Comparison of ENCODE assay signal across 9 cellular contexts in the genomic region with DNA sequence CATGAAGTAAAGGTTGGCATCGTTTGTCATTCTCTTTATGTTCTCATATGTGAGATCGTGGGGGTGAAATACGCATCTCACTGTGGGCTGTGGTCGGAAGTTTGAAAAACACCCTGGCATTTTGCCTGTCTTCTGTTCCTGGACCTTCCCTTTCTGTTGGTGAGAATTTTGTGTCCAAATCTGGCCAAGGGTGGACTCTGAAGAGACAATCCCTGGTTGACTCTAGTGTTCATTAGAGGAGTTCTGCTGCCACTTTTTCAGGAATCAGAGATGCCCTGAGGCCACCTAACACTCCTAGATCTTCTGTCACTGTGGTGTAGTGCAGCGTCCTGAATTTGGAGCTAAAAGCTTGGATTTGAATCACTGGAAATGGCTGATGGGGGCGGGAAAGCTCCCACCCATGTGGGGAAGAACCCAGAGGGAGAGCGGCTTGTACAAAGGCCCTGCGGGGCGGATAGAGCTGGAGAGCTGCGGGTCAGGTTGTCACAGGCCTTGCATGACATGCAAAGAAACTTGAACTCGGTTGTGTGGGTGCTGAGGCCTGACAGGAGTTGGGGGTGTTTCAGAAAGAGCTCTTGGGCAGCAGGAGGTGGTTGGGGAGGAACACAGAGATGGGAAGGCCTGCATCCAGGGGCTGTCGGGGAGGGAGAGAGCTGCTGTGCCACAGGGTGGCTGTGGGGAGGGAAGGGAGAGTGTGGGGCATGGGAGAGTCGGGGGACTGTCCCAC. TPM values are rescaled to one million over a fixed set of nuclear protein-coding genes. Genes with fewer than 3 reads are reported as not detected.
DNase-seq lines count a peak whose midpoint lies in the region; ATAC-seq and TF ChIP-seq lines count a peak whose summit lies in the region.
"Had no signal": no experiment of that assay in that cellular context is flagged by ENCODE, and none has a peak within 500 bp of the region (broad histone marks: within the 10 kb centered on the region; RNA-seq: fewer than 3 reads in every experiment).

No MANE protein-coding gene starts in this region.

- DNase-seq in SK-N-SH (no peak), NCI-H2196 treated with DMSO at 0.1 percent for 48 hours (lab: John Stamatoyannopoulos, UW; ENCODE audit: unreplicated experiment) (no peak), NCI-H524 treated with DMSO at 0.1 percent for 48 hours (lab: John Stamatoyannopoulos, UW) (no peak), DMS114 treated with DMSO at 0.1 percent for 48 hours (lab: John Stamatoyannopoulos, UW; ENCODE audit: unreplicated experiment) (no peak)
- DNase-seq: DND-41 had no signal

- H3K9ac ChIP-seq in SK-N-SH (peak overlapping the region; percentile 41), mucosa of stomach (ENCODE audit: low read length) (peak overlapping the region; percentile 29)

- no peak; the same call in 2 of the 3 replicates for ATAC-seq in SK-N-SH treated with all-trans-retinoic acid at 6 μM for 48 hours
- ATAC-seq in GM18868 (IDR thresholded peaks at IDR 0.05; ENCODE audit: unreplicated experiment), result no peak

- H3K4me2 ChIP-seq in SK-N-SH, result peak overlapping the region; percentile 53

- no peaks in the 10 kb centered on the region for H3K9me2 ChIP-seq in SK-N-SH

- peak overlapping the region; percentile 42; the same call in 1 of the 2 replicates for H2AFZ ChIP-seq in SK-N-SH (ENCODE audit: low read depth)

- no peak for TF ChIP-seq RAD21 in SK-N-SH (IDR thresholded peaks at IDR 0.05; ENCODE audit: low read length)

- CTCF ChIA-PET in SK-N-SH (lab: Yijun Ruan, JAX), result interaction anchor here (0.7 kb wide), 1 partner anchor 9 kb away, joined by 3 read pairs; no protein-coding TSS in a partner anchor

- H3K9me3 ChIP-seq in SK-N-SH (no peaks in the 10 kb centered on the region), mucosa of stomach (ENCODE audit: control insufficient read depth, low read length) (no peaks in the 10 kb centered on the region)

- H4K20me1 ChIP-seq in SK-N-SH (ENCODE audit: insufficient read depth), result no peaks in the 10 kb centered on the region

- no peaks in the 10 kb centered on the region for H3K79me2 ChIP-seq in SK-N-SH (ENCODE audit: insufficient read depth)

- H3K4me3 ChIP-seq in SK-N-SH (ENCODE audit: low read depth in 2 of 2, low read length in 1 of 2) (no peak overlapping the region), mucosa of stomach (ENCODE audit: low read length) (no peak overlapping the region)

- H3K36me3 ChIP-seq in SK-N-SH (replicated peaks in 1 of 2; ENCODE audit: control insufficient read depth in 1 of 2, insufficient read depth in 2 of 2, low read length in 1 of 2) (no peaks in the 10 kb centered on the region), mucosa of stomach (ENCODE audit: control insufficient read depth, insufficient read depth, low read length) (no peaks in the 10 kb centered on the region)

- POLR2A ChIA-PET in SK-N-SH (lab: Yijun Ruan, JAX), result no interaction called here

- H3K27me3 ChIP-seq in SK-N-SH (ENCODE audit: insufficient read depth), result no peaks in the 10 kb centered on the region
- no peaks in the 10 kb centered on the region for H3K27me3 ChIP-seq in mucosa of stomach (ENCODE audit: control insufficient read depth, insufficient read depth, low read length)

- peaks cover 6 to 12% of the 10 kb centered on the region in 2 experiments; a peak in 3 of 4 replicates for H3K4me1 ChIP-seq in SK-N-SH (ENCODE audit: control insufficient read depth in 1 of 2, insufficient read depth in 2 of 2, low read depth in 1 of 2, low read length in 1 of 2)
- H3K4me1 ChIP-seq in mucosa of stomach (ENCODE audit: control insufficient read depth, insufficient read depth, low read length), result peaks cover 67% of the 10 kb centered on the region

- TF ChIP-seq CTCF in SK-N-SH (IDR thresholded peaks at IDR 0.05), result no peak

- H3K27ac ChIP-seq in SK-N-SH (ENCODE audit: low read depth in 2 of 2, low read length in 1 of 2) (peak overlapping the region in 1 of 2 experiments; percentile 85; a peak in 2 of 4 replicates), cingulate gyrus (ENCODE audit: low read depth, low read length) (peak overlapping the region; percentile 15)

- no peak for TF ChIP-seq EP300 in SK-N-SH (IDR thresholded peaks at IDR 0.05; ENCODE audit: borderline replicate concordance in 1 of 2, low read depth in 1 of 2, low read length in 1 of 2)

- H3F3A ChIP-seq in SK-N-SH (replicated peaks; ENCODE audit: insufficient read depth), result peaks cover 10% of the 10 kb centered on the region

- 89% methylated on average over 13 of the region's 13 CpGs for WGBS in SK-N-SH (ENCODE audit: low lambda C conversion rate)

TF ChIP-seq in SK-N-SH, 30 proteins besides CTCF, POLR2A, EP300 and RAD21:
- no peak for TF ChIP-seq TAF1 (IDR thresholded peaks at IDR 0.05; ENCODE audit: borderline replicate concordance, low read depth, low read length)
- TF ChIP-seq TCF12 (IDR thresholded peaks at IDR 0.05), result no peak

TF ChIP-seq in SK-N-SH treated with all-trans-retinoic acid at 6 μM for 48 hours, 23 proteins besides CTCF, POLR2A, EP300 and RAD21:
- TF ChIP-seq ZNF70 (CRISPR knock-in tag; IDR thresholded peaks at IDR 0.05), result no peak
- TF ChIP-seq ZFP3 (CRISPR knock-in tag; IDR thresholded peaks at IDR 0.05), result no peak
- no peak for TF ChIP-seq GLIS3 (CRISPR knock-in tag; IDR thresholded peaks at IDR 0.05)
- TF ChIP-seq CSDC2 (CRISPR knock-in tag; IDR thresholded peaks at IDR 0.05), result no peak
- TF ChIP-seq ZC3H10 (CRISPR knock-in tag; IDR thresholded peaks at IDR 0.05), result no peak
- TF ChIP-seq ZNF565 (CRISPR knock-in tag; conservative IDR thresholded peaks at IDR 0.05; ENCODE audit: low read depth), result no peak
- no peak for TF ChIP-seq ZNF8 (CRISPR knock-in tag; IDR thresholded peaks at IDR 0.05)
- TF ChIP-seq, protein P1, sequence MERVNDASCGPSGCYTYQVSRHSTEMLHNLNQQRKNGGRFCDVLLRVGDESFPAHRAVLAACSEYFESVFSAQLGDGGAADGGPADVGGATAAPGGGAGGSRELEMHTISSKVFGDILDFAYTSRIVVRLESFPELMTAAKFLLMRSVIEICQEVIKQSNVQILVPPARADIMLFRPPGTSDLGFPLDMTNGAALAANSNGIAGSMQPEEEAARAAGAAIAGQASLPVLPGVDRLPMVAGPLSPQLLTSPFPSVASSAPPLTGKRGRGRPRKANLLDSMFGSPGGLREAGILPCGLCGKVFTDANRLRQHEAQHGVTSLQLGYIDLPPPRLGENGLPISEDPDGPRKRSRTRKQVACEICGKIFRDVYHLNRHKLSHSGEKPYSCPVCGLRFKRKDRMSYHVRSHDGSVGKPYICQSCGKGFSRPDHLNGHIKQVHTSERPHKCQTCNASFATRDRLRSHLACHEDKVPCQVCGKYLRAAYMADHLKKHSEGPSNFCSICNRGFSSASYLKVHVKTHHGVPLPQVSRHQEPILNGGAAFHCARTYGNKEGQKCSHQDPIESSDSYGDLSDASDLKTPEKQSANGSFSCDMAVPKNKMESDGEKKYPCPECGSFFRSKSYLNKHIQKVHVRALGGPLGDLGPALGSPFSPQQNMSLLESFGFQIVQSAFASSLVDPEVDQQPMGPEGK (CRISPR knock-in tag; IDR thresholded peaks at IDR 0.05; ENCODE audit: borderline replicate concordance), result no peak
- TF ChIP-seq OSR1 (CRISPR knock-in tag; IDR thresholded peaks at IDR 0.05), result no peak
- no peak for TF ChIP-seq CREB5 (CRISPR knock-in tag; IDR thresholded peaks at IDR 0.05; ENCODE audit: low read depth)

RNA-seq across cellular contexts. Expression of gene SPATA13, which starts 11.1 kb away (rescaled TPM):
- 4.3 and 4.7 TPM in 2 replicates for polyA plus RNA-seq in SK-N-SH (2012; rRNA removed)
- polyA plus RNA-seq in SK-N-SH (2012; cell fraction: cytosol; rRNA removed), result 2.5 and 2.8 TPM in 2 replicates
- 16.5 and 18.3 TPM in 2 replicates for polyA plus RNA-seq in SK-N-SH (2012; cell fraction: nucleus; rRNA removed)
